ENCODE assay signal across 8 cellular contexts in the genomic region with DNA sequence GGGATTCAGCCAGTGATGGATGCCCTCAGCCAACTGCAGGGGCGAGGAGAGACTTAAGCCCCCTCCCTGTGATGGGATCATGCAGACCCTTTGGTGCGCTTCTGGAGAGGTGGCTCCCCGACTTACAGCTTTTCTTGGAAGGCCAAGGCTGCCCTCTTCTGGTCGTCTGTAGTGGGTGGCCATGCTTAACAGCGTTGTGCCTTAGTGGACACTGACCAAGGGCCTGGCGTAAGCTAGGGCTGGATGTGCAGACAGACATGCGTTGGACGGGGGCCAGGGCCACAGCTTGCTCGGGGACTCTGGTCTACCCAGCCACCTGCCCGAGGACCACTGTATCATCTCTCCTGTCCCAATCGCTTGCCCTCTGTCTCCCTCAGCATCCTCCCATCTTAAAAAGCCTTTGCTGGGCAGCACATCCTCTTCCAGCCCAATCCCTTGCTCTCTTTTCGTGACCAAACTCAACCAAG. TPM values are rescaled to one million over a fixed set of nuclear protein-coding genes. Genes with fewer than 3 reads are reported as not detected.
DNase-seq lines count a peak whose midpoint lies in the region; ATAC-seq and TF ChIP-seq lines count a peak whose summit lies in the region.

No MANE protein-coding gene starts in this region.

- H4K8ac ChIP-seq in mesendoderm (ENCODE audit: low read depth, low read length): no peak overlapping the region

- no peak overlapping the region for H3K23ac ChIP-seq in mesendoderm (ENCODE audit: low read length)

- peak; percentile 73 for DNase-seq in activated CD4-positive, alpha-beta T cell treated with anti-CD3 and anti-CD28 coated beads for 36 hours
- DNase-seq in activated CD4-positive, alpha-beta T cell treated with anti-CD3 and anti-CD28 coated beads for 1 hour: no peak
- peak; percentile 39 for DNase-seq in NCI-H345 (lab: John Stamatoyannopoulos, UW)
- DNase-seq in activated CD4-positive, alpha-beta T cell treated with anti-CD3 and anti-CD28 coated beads, Interleukin-2, amount 10 ng/mL, durations not matched to agents 7 days and 5 days: peak; percentile 53
- peak; percentile 77 for DNase-seq in epithelial cell of esophagus (ENCODE audit: low read depth)
- DNase-seq in mesendoderm: peak; percentile 83
- DNase-seq in suprapubic skin (ENCODE audit: low spot score in 2 of 2): peak; percentile 74 to 85

- H4K5ac ChIP-seq in mesendoderm (ENCODE audit: low read length): no peak overlapping the region

- H3K4me3 ChIP-seq in epithelial cell of esophagus (ENCODE audit: low read length): no peak overlapping the region
- no peak overlapping the region for H3K4me3 ChIP-seq in mesendoderm (ENCODE audit: low read length)
- H3K4me3 ChIP-seq in suprapubic skin: no peak overlapping the region

- H3K4me3 Mint-ChIP-seq in activated CD4-positive, alpha-beta T cell treated with anti-CD3 and anti-CD28 coated beads for 36 hours: no peak overlapping the region
- no peak overlapping the region for H3K4me3 Mint-ChIP-seq in activated CD4-positive, alpha-beta T cell treated with anti-CD3 and anti-CD28 coated beads, Interleukin-2, amount 10 ng/mL, durations not matched to agents 7 days and 5 days

- H3K27me3 ChIP-seq in mesendoderm (ENCODE audit: insufficient read depth, low read length, poor library complexity) (peaks cover 11% of the 10 kb centered on the region), suprapubic skin (no peaks in the 10 kb centered on the region)

- no peaks in the 10 kb centered on the region for H3K79me2 ChIP-seq in mesendoderm (ENCODE audit: control insufficient read depth, insufficient read depth, low read length)

- no peak overlapping the region for H3K4ac ChIP-seq in mesendoderm (ENCODE audit: low read depth, low read length)

- peaks cover 3% of the 10 kb centered on the region for H3K27me3 Mint-ChIP-seq in activated CD4-positive, alpha-beta T cell treated with anti-CD3 and anti-CD28 coated beads for 36 hours
- H3K27me3 Mint-ChIP-seq in activated CD4-positive, alpha-beta T cell treated with anti-CD3 and anti-CD28 coated beads, Interleukin-2, amount 10 ng/mL, durations not matched to agents 7 days and 5 days: peaks cover 16% of the 10 kb centered on the region

- no peaks in the 10 kb centered on the region for H3K36me3 Mint-ChIP-seq in activated CD4-positive, alpha-beta T cell treated with anti-CD3 and anti-CD28 coated beads for 36 hours (ENCODE audit: low read depth)
- no peaks in the 10 kb centered on the region for H3K36me3 Mint-ChIP-seq in activated CD4-positive, alpha-beta T cell treated with anti-CD3 and anti-CD28 coated beads, Interleukin-2, amount 10 ng/mL, durations not matched to agents 7 days and 5 days (ENCODE audit: low read depth)

- no CpG with 5 or more reads among the region's 12 CpGs for whole genome bisulfite sequencing in mesendoderm (ENCODE audit: extremely low coverage, insufficient coverage, low lambda C conversion rate)
- WGBS in suprapubic skin: 50% methylated on average over 8 of the region's 12 CpGs

- H2BK15ac ChIP-seq in mesendoderm (replicated peaks; ENCODE audit: low read depth): no peak overlapping the region

- no peak overlapping the region for H2AK5ac ChIP-seq in mesendoderm (ENCODE audit: low read length)

- intact Hi-C loops in activated CD4-positive, alpha-beta T cell treated with anti-CD3 and anti-CD28 coated beads for 36 hours (cut with DNase I, micrococcal nuclease): loop anchor here (1.0 to 10.0 kb wide), 3 partner anchors 152 to 210 kb away; no protein-coding TSS in a partner anchor

- H3K9me3 ChIP-seq in suprapubic skin: no peaks in the 10 kb centered on the region

- POLR2A ChIA-PET in activated CD4-positive, alpha-beta T cell treated with anti-CD3 and anti-CD28 coated beads for 36 hours (lab: Charles Lee): interaction anchor here (0.6 kb wide), 1 partner anchor 202 kb away, joined by 4 read pairs; no protein-coding TSS in a partner anchor
- POLR2A ChIA-PET in activated CD4-positive, alpha-beta T cell treated with anti-CD3 and anti-CD28 coated beads, Interleukin-2, amount 10 ng/mL, durations not matched to agents 7 days and 5 days (lab: Charles Lee): no interaction called here

- H2BK120ac ChIP-seq in mesendoderm (ENCODE audit: low read depth, low read length): no peak overlapping the region

- H3K27ac Mint-ChIP-seq in activated CD4-positive, alpha-beta T cell treated with anti-CD3 and anti-CD28 coated beads for 36 hours: no peak overlapping the region
- no peak overlapping the region for H3K27ac Mint-ChIP-seq in activated CD4-positive, alpha-beta T cell treated with anti-CD3 and anti-CD28 coated beads, Interleukin-2, amount 10 ng/mL, durations not matched to agents 7 days and 5 days

- peak; percentile 65 for ATAC-seq in activated CD4-positive, alpha-beta T cell treated with anti-CD3 and anti-CD28 coated beads for 36 hours
- ATAC-seq in HG02623 (IDR thresholded peaks at IDR 0.05; ENCODE audit: unreplicated experiment): no peak

- TF ChIP-seq POLR2A in suprapubic skin (IDR thresholded peaks at IDR 0.05): no peak

- no peaks in the 10 kb centered on the region for H3K9me3 Mint-ChIP-seq in activated CD4-positive, alpha-beta T cell treated with anti-CD3 and anti-CD28 coated beads for 36 hours (ENCODE audit: low read depth)
- no peaks in the 10 kb centered on the region for H3K9me3 Mint-ChIP-seq in activated CD4-positive, alpha-beta T cell treated with anti-CD3 and anti-CD28 coated beads, Interleukin-2, amount 10 ng/mL, durations not matched to agents 7 days and 5 days

- H3K79me1 ChIP-seq in mesendoderm (ENCODE audit: low read length): no peaks in the 10 kb centered on the region

- no peak overlapping the region for H2BK5ac ChIP-seq in mesendoderm (ENCODE audit: low read length)

- no peak overlapping the region for H3K56ac ChIP-seq in mesendoderm (ENCODE audit: low read length)

- no peak overlapping the region for H3K9ac ChIP-seq in mesendoderm (ENCODE audit: low read length)

- no peak for TF ChIP-seq EP300 in suprapubic skin (IDR thresholded peaks at IDR 0.05)

- TF ChIP-seq CTCF in epithelial cell of esophagus (IDR thresholded peaks at IDR 0.05; ENCODE audit: insufficient read depth, low read depth, low read length, missing control alignments) (peak; percentile 83), suprapubic skin (IDR thresholded peaks at IDR 0.05) (peak; percentile 28 to 59)

- no peak overlapping the region for H3K18ac ChIP-seq in mesendoderm (ENCODE audit: low read length)

- H3K27ac ChIP-seq in mesendoderm (ENCODE audit: low read depth, low read length): no peak overlapping the region
- no peak overlapping the region for H3K27ac ChIP-seq in suprapubic skin

- CTCF ChIA-PET in activated CD4-positive, alpha-beta T cell treated with anti-CD3 and anti-CD28 coated beads for 36 hours (lab: Charles Lee): interaction anchor here (0.6 to 6.3 kb wide), 15 partner anchors 9 to 1656 kb away, joined by 3 to 53 read pairs (median 4); no protein-coding TSS in a partner anchor
- CTCF ChIA-PET in activated CD4-positive, alpha-beta T cell treated with anti-CD3 and anti-CD28 coated beads, Interleukin-2, amount 10 ng/mL, durations not matched to agents 7 days and 5 days (lab: Charles Lee): interaction anchor here (0.7 to 4.9 kb wide), 11 partner anchors 9 to 215 kb away, joined by 3 to 27 read pairs (median 3); partner anchors contain the start of gene RNF19B

- peaks cover 23% of the 10 kb centered on the region for H3K4me1 Mint-ChIP-seq in activated CD4-positive, alpha-beta T cell treated with anti-CD3 and anti-CD28 coated beads for 36 hours
- H3K4me1 Mint-ChIP-seq in activated CD4-positive, alpha-beta T cell treated with anti-CD3 and anti-CD28 coated beads, Interleukin-2, amount 10 ng/mL, durations not matched to agents 7 days and 5 days: peaks cover 50% of the 10 kb centered on the region

- H3K4me1 ChIP-seq in mesendoderm (ENCODE audit: control insufficient read depth, low read depth, low read length) (no peaks in the 10 kb centered on the region), suprapubic skin (peaks cover 13% of the 10 kb centered on the region)

- H3K36me3 ChIP-seq in mesendoderm (ENCODE audit: control insufficient read depth, insufficient read depth, low read length) (no peaks in the 10 kb centered on the region), suprapubic skin (no peaks in the 10 kb centered on the region)

- H3K4me2 ChIP-seq in mesendoderm (ENCODE audit: low read length): no peak overlapping the region

RNA-seq across cellular contexts. Expression of gene AZIN2, which starts 5.5 kb away (rescaled TPM):
- total RNA-seq in activated CD4-positive, alpha-beta T cell treated with anti-CD3 and anti-CD28 coated beads for 36 hours: 1 to 10 TPM in 1 of 2 experiments, under 1 TPM in 1; 0.98 to 2.1 TPM
- 1 to 10 TPM; 4.1 to 5.5 TPM for total RNA-seq in activated CD4-positive, alpha-beta T cell treated with anti-CD3 and anti-CD28 coated beads, Interleukin-2, amount 10 ng/mL, durations not matched to agents 7 days and 5 days
- polyA plus RNA-seq in mesendoderm (2013, experiment 1 of 2): 0.15 TPM
- polyA plus RNA-seq in mesendoderm (2013, experiment 2 of 2): 0.36 TPM
- 1 to 10 TPM; 2.1 to 3.7 (median 3.2) TPM for total RNA-seq in suprapubic skin

RNA-seq across cellular contexts. Expression of gene AK2, which starts 49.7 kb away (rescaled TPM):
- 100 to 1,000 TPM; 386 to 464 TPM for total RNA-seq in activated CD4-positive, alpha-beta T cell treated with anti-CD3 and anti-CD28 coated beads for 36 hours
- total RNA-seq in activated CD4-positive, alpha-beta T cell treated with anti-CD3 and anti-CD28 coated beads, Interleukin-2, amount 10 ng/mL, durations not matched to agents 7 days and 5 days: 100 to 1,000 TPM; 181 to 193 TPM
- polyA plus RNA-seq in mesendoderm (2013, experiment 1 of 2): 101 TPM
- 105 TPM for polyA plus RNA-seq in mesendoderm (2013, experiment 2 of 2)
- total RNA-seq in suprapubic skin: 100 to 1,000 TPM; 122 to 139 (median 125) TPM
